Comparison of ENCODE assay signal across 8 cellular contexts in genomic region chr21:24895885-24896734, GRCh38.
DNase-seq lines count a peak whose midpoint lies in the region; ATAC-seq and TF ChIP-seq lines count a peak whose summit lies in the region.

No MANE protein-coding gene starts in this region.

- H3K4me1 Mint-ChIP-seq in mesothelial cell of epicardium, result peaks cover 4% of the 10 kb centered on the region

- H3K27me3 Mint-ChIP-seq in mesothelial cell of epicardium (ENCODE audit: low read depth), result no peaks in the 10 kb centered on the region

- POLR2A ChIA-PET in RWPE1 (lab: Yijun Ruan, JAX; ENCODE audit: low non-redundant PET), result no interaction called here

- H3K4me3 Mint-ChIP-seq in mesothelial cell of epicardium, result no peak overlapping the region

- no peaks in the 10 kb centered on the region for H3K36me3 Mint-ChIP-seq in mesothelial cell of epicardium

- peak; percentile 12; the same call in 1 of the 2 replicates for TF ChIP-seq CTCF in RWPE1 (conservative IDR thresholded peaks at IDR 0.05; ENCODE audit: low read depth)
- no peak for TF ChIP-seq CTCF in mesothelial cell of epicardium (IDR thresholded peaks at IDR 0.05; ENCODE audit: unreplicated experiment)

- DNase-seq in Daoy (ENCODE audit: low read depth), result peak; percentile 0
- no peak for DNase-seq in RWPE1 (ENCODE audit: low spot score)
- no peak for DNase-seq in left lobe of liver (ENCODE audit: low spot score)
- DNase-seq in mesothelial cell of epicardium (ENCODE audit: low spot score in 2 of 2, unreplicated experiment in 2 of 2), result no peak
- DNase-seq in mesenteric fat pad (ENCODE audit: low spot score), result no peak
- DNase-seq in DMS79 treated with DMSO at 0.1 percent for 48 hours (lab: John Stamatoyannopoulos, UW), result no peak

- peaks cover 4% of the 10 kb centered on the region for H3K9me3 Mint-ChIP-seq in mesothelial cell of epicardium

- CTCF ChIA-PET in RWPE1 (lab: Yijun Ruan, JAX), result interaction anchor here (0.6 kb wide), 1 partner anchor 137 kb away, joined by 3 read pairs; no protein-coding TSS in a partner anchor

- no peak overlapping the region for H3K27ac Mint-ChIP-seq in mesothelial cell of epicardium

- ATAC-seq in GM19468 (IDR thresholded peaks at IDR 0.05; ENCODE audit: extremely low read depth, unreplicated experiment) (peak; percentile 14), HG03521 (IDR thresholded peaks at IDR 0.05; ENCODE audit: unreplicated experiment) (peak; percentile 62), left lobe of liver (peak; percentile 56)

- H3K27ac ChIP-seq in RWPE1, result no peak overlapping the region
